8 cellular contexts compared by ENCODE assay signal in genomic region chr15:64536244-64536836, GRCh38.
DNase-seq lines count a peak whose midpoint lies in the region; ATAC-seq and TF ChIP-seq lines count a peak whose summit lies in the region.

No MANE protein-coding gene starts in this region.

- TF ChIP-seq POLR2A in thyroid gland (IDR thresholded peaks at IDR 0.05), result no peak

- H3K4me3 Mint-ChIP-seq in activated T-cell treated with anti-CD3 and anti-CD28 coated beads, Interleukin-2, amount 50 U/mL, for 72 hours, result peak overlapping the region; percentile 33 to 76

- H3K4me1 ChIP-seq in A673 (ENCODE audit: insufficient read depth, low read length, poor library complexity, severe bottlenecking) (peaks cover 7% of the 10 kb centered on the region), thyroid gland (peaks cover 0 to 17% of the 10 kb centered on the region in 2 donors), tibial artery (peaks cover 0 to 8% (median 3%) of the 10 kb centered on the region in 4 donors)

- CTCF ChIA-PET in A673 (lab: Charles Lee), result no interaction called here

- H3K36me3 ChIP-seq in A673 (ENCODE audit: insufficient read depth, low read length, poor library complexity, severe bottlenecking) (no peaks in the 10 kb centered on the region), thyroid gland (no peaks in the 10 kb centered on the region), tibial artery (no peaks in the 10 kb centered on the region)

- no peak overlapping the region for H3K4me3 ChIP-seq in A673 (ENCODE audit: low read depth, low read length, poor library complexity, severe bottlenecking)
- no peak overlapping the region for H3K4me3 ChIP-seq in thyroid gland (replicated peaks in 1 of 3)
- H3K4me3 ChIP-seq in tibial artery, result no peak overlapping the region

- BruUV-seq in A673 (replicated peaks; lab: Mats Ljungman, UMichigan), result no TSS peak

- H3K27me3 Mint-ChIP-seq in activated T-cell treated with anti-CD3 and anti-CD28 coated beads, Interleukin-2, amount 50 U/mL, for 72 hours (ENCODE audit: low read depth), result no peaks in the 10 kb centered on the region

- DNase-seq in A673 (ENCODE audit: low spot score) (peak; percentile 58), HT-29 (ENCODE audit: low spot score) (peak; percentile 37), iPS-NIHi7 (ENCODE audit: extremely low spot score) (peak; percentile 17), thyroid gland (no peak), middle frontal gyrus (ENCODE audit: extremely low spot score, low spot score) (no peak), DMS79 (lab: John Stamatoyannopoulos, UW) (no peak), tibial artery (no peak)
- DNase-seq in activated T-cell treated with anti-CD3 and anti-CD28 coated beads, Interleukin-2, amount 50 U/mL, for 72 hours, result peak; percentile 15

- intact Hi-C loops in A673 (cut with micrococcal nuclease; ENCODE audit: unreplicated experiment), result no loop called here
- intact Hi-C loops in thyroid gland (cut with DNase I), result no loop called here
- intact Hi-C loops in tibial artery (cut with DNase I; ENCODE audit: low total_unique reads), result no loop called here

- H3K27ac ChIP-seq in A673 (ENCODE audit: low read depth, low read length, poor library complexity, severe bottlenecking), result no peak overlapping the region
- no peak overlapping the region for H3K27ac ChIP-seq in thyroid gland
- no peak overlapping the region for H3K27ac ChIP-seq in tibial artery

- peaks cover 55% of the 10 kb centered on the region for H3K4me1 Mint-ChIP-seq in activated T-cell treated with anti-CD3 and anti-CD28 coated beads, Interleukin-2, amount 50 U/mL, for 72 hours (ENCODE audit: low read depth)

- H3K9me3 Mint-ChIP-seq in activated T-cell treated with anti-CD3 and anti-CD28 coated beads, Interleukin-2, amount 50 U/mL, for 72 hours, result no peaks in the 10 kb centered on the region

- peak; percentile 80 to 85 for ATAC-seq in activated T-cell treated with anti-CD3 and anti-CD28 coated beads, Interleukin-2, amount 50 U/mL, for 72 hours (replicated peaks in 1 of 2)

- no peaks in the 10 kb centered on the region for H3K9me3 ChIP-seq in A673 (ENCODE audit: low read depth, low read length, poor library complexity, severe bottlenecking)
- H3K9me3 ChIP-seq in thyroid gland, result no peaks in the 10 kb centered on the region
- H3K9me3 ChIP-seq in tibial artery, result no peaks in the 10 kb centered on the region

- H3K27me3 ChIP-seq in A673 (replicated peaks; ENCODE audit: insufficient read depth, low read depth, low read length, poor library complexity) (no peaks in the 10 kb centered on the region), thyroid gland (no peaks in the 10 kb centered on the region), tibial artery (no peaks in the 10 kb centered on the region)

- TF ChIP-seq CTCF in A673 (conservative IDR thresholded peaks at IDR 0.05; ENCODE audit: low read depth, low read length), result no peak
- TF ChIP-seq CTCF in thyroid gland (IDR thresholded peaks at IDR 0.05), result no peak
- no peak for TF ChIP-seq CTCF in tibial artery (IDR thresholded peaks at IDR 0.05)

- WGBS in thyroid gland, 2 donors, result 80 to 84% methylated on average over 6 of the region's 6 CpGs

- POLR2A ChIA-PET in A673 (lab: Charles Lee; ENCODE audit: low non-redundant PET), result no interaction called here

- H3K36me3 Mint-ChIP-seq in activated T-cell treated with anti-CD3 and anti-CD28 coated beads, Interleukin-2, amount 50 U/mL, for 72 hours (ENCODE audit: insufficient read depth in 2 of 2), result no peaks in the 10 kb centered on the region

- H3K27ac Mint-ChIP-seq in activated T-cell treated with anti-CD3 and anti-CD28 coated beads, Interleukin-2, amount 50 U/mL, for 72 hours, result peak overlapping the region; percentile 92

Comparison
In these comparisons a context has a peak if more than half of its experiments do, and no peak if none do; other contexts are left out.
1. DNase-seq: peak in A673 (single experiment), HT-29 (single experiment), activated T-cell treated with anti-CD3 and anti-CD28 coated beads, Interleukin-2, amount 50 U/mL, for 72 hours (2 of 2) and iPS-NIHi7 (single experiment); none in thyroid gland (0 of 2), middle frontal gyrus (single experiment), DMS79 (single experiment) and tibial artery (0 of 2).